Comparison of ENCODE assay signal across 8 cellular contexts in genomic region chr11:36289226-36289852, GRCh38. TPM values are rescaled to one million over a fixed set of nuclear protein-coding genes. Genes with fewer than 3 reads are reported as not detected.
DNase-seq lines count a peak whose midpoint lies in the region; ATAC-seq and TF ChIP-seq lines count a peak whose summit lies in the region.

TSS of gene COMMD9 (minus strand) at chr11:36289424. CDS start at chr11:36289412, 12 bp downstream.

- H3K36me3 ChIP-seq in duodenal mucosa (ENCODE audit: control insufficient read depth in 1 of 2, insufficient read depth in 2 of 2, low read length in 2 of 2), result no peaks in the 10 kb centered on the region
- no peaks in the 10 kb centered on the region for H3K36me3 ChIP-seq in right lobe of liver

- no peaks in the 10 kb centered on the region for H3K9me3 Mint-ChIP-seq in activated CD4-positive, alpha-beta memory T cell treated with anti-CD3 and anti-CD28 coated beads, Interleukin-2, amount 10 ng/mL, durations not matched to agents 7 days and 5 days

- POLR2A ChIA-PET in activated CD4-positive, alpha-beta memory T cell treated with anti-CD3 and anti-CD28 coated beads, Interleukin-2, amount 10 ng/mL, durations not matched to agents 7 days and 5 days (lab: Charles Lee), result interaction anchor here (0.6 to 3.0 kb wide), 9 partner anchors 10 to 221 kb away, joined by 3 to 12 read pairs (median 3); partner anchors contain the start of gene TRAF6

- peak within 1 kb of the TSS; percentile 87 for H3K4me3 Mint-ChIP-seq in activated CD4-positive, alpha-beta memory T cell treated with anti-CD3 and anti-CD28 coated beads, Interleukin-2, amount 10 ng/mL, durations not matched to agents 7 days and 5 days

- H3K4me3 ChIP-seq in duodenal mucosa (ENCODE audit: low read depth in 1 of 2, low read length in 2 of 2), result peak within 1 kb of the TSS; percentile 93 to 99
- peak within 1 kb of the TSS; percentile 57 to 88 (median 73) for H3K4me3 ChIP-seq in right lobe of liver

- H3K9ac ChIP-seq in duodenal mucosa (ENCODE audit: low read depth in 1 of 2, low read length in 2 of 2), result peak within 1 kb of the TSS; percentile 75 to 88

- H3K27me3 Mint-ChIP-seq in activated CD4-positive, alpha-beta memory T cell treated with anti-CD3 and anti-CD28 coated beads, Interleukin-2, amount 10 ng/mL, durations not matched to agents 7 days and 5 days, result no peaks in the 10 kb centered on the region

- H3K27me3 ChIP-seq in duodenal mucosa (ENCODE audit: control insufficient read depth in 1 of 2, insufficient read depth in 2 of 2, low read length in 2 of 2) (no peaks in the 10 kb centered on the region), right lobe of liver (no peaks in the 10 kb centered on the region)

- ATAC-seq in GM19438 (IDR thresholded peaks at IDR 0.05; ENCODE audit: low read depth, unreplicated experiment) (peak; percentile 98), HG03575 (IDR thresholded peaks at IDR 0.05; ENCODE audit: extremely low read depth, insufficient number of reproducible peaks, low FRiP score, unreplicated experiment) (peak; percentile 93), right lobe of liver (peak; percentile 98 to 99 (median 99))

- H3K4me1 Mint-ChIP-seq in activated CD4-positive, alpha-beta memory T cell treated with anti-CD3 and anti-CD28 coated beads, Interleukin-2, amount 10 ng/mL, durations not matched to agents 7 days and 5 days, result peaks cover 30% of the 10 kb centered on the region

- H3K27ac ChIP-seq in duodenal mucosa (ENCODE audit: low read depth, low read length) (no peak within 1 kb of the TSS), right lobe of liver (peak within 1 kb of the TSS; percentile 19 to 54 (median 30))

- intact Hi-C loops in right lobe of liver (cut with DNase I), result no loop called here

- 2% methylated on average over 18 of the region's 31 CpGs for WGBS in right lobe of liver (ENCODE audit: insufficient coverage, low coverage, low lambda C conversion rate, missing lambda C conversion rate)

- DNase-seq in CD1c-positive myeloid dendritic cell (ENCODE audit: extremely low spot score) (peak; percentile 96), NCI-H82 treated with DMSO at 0.1 percent for 48 hours (lab: John Stamatoyannopoulos, UW; ENCODE audit: unreplicated experiment) (peak; percentile 77), right lobe of liver (peak; percentile 95 to 97 (median 95))
- peak; percentile 96 for DNase-seq in activated CD4-positive, alpha-beta memory T cell treated with anti-CD3 and anti-CD28 coated beads, Interleukin-2, amount 10 ng/mL, durations not matched to agents 7 days and 5 days
- DNase-seq in stimulated activated CD4-positive, alpha-beta T cell treated with anti-CD3 and anti-CD28 coated beads, Interleukin-4, amount 100 ng/mL, for 4 hours, result peak; percentile 88 to 94

- H3K4me1 ChIP-seq in duodenal mucosa (ENCODE audit: control insufficient read depth in 1 of 2, insufficient read depth in 2 of 2, low read length in 2 of 2) (peaks cover 5 to 17% of the 10 kb centered on the region in 2 donors), right lobe of liver (peaks cover 0 to 11% (median 3%) of the 10 kb centered on the region in 4 donors)

- CTCF ChIA-PET in activated CD4-positive, alpha-beta memory T cell treated with anti-CD3 and anti-CD28 coated beads, Interleukin-2, amount 10 ng/mL, durations not matched to agents 7 days and 5 days (lab: Charles Lee), result interaction anchor here (1.0 to 10.1 kb wide), 11 partner anchors 10 to 458 kb away, joined by 3 to 152 read pairs (median 4); partner anchors contain the start of gene TRAF6

- H3K36me3 Mint-ChIP-seq in activated CD4-positive, alpha-beta memory T cell treated with anti-CD3 and anti-CD28 coated beads, Interleukin-2, amount 10 ng/mL, durations not matched to agents 7 days and 5 days (ENCODE audit: low read depth), result no peaks in the 10 kb centered on the region

- TF ChIP-seq CTCF in right lobe of liver (IDR thresholded peaks at IDR 0.05), result no peak

- peak; percentile 58 for TF ChIP-seq POLR2A in right lobe of liver (IDR thresholded peaks at IDR 0.05)

- H3K9me3 ChIP-seq in duodenal mucosa (ENCODE audit: control insufficient read depth in 1 of 2, low read length in 2 of 2), result no peaks in the 10 kb centered on the region
- no peaks in the 10 kb centered on the region for H3K9me3 ChIP-seq in right lobe of liver

- H3K27ac Mint-ChIP-seq in activated CD4-positive, alpha-beta memory T cell treated with anti-CD3 and anti-CD28 coated beads, Interleukin-2, amount 10 ng/mL, durations not matched to agents 7 days and 5 days, result peak within 1 kb of the TSS; percentile 64

RNA-seq across cellular contexts. Expression of gene COMMD9, which starts in this region (rescaled TPM):
- 10 to 100 TPM; 30.5 to 34.1 TPM for total RNA-seq in activated CD4-positive, alpha-beta memory T cell treated with anti-CD3 and anti-CD28 coated beads, Interleukin-2, amount 10 ng/mL, durations not matched to agents 7 days and 5 days
- total RNA-seq in right lobe of liver, result 10 to 100 TPM; 30.6 to 41.4 (median 34.6) TPM
